In genomic region chr1:217270121-217270520, GRCh38 we compare ENCODE assay signal across 24 cellular contexts.
"Had no signal": no experiment of that assay in that cellular context is flagged by ENCODE, and none has a peak within 500 bp of the region (broad histone marks: within the 10 kb centered on the region; RNA-seq: fewer than 3 reads in every experiment).

No MANE protein-coding gene starts in this region.

- H3K79me2 ChIP-seq: hepatocyte had no signal

- H3K27ac ChIP-seq: esophagus squamous epithelium, foreskin keratinocyte, heart left ventricle, hepatocyte, neural progenitor cell, prostate gland, right atrium auricular region, skin epidermis, spleen, testis, tibial artery had no signal

- H3K9ac ChIP-seq: neural progenitor cell had no signal

- H3K4me2 ChIP-seq: hepatocyte, neural progenitor cell had no signal

- H3K9me3 ChIP-seq: esophagus squamous epithelium, gastroesophageal sphincter, heart left ventricle, prostate gland, right atrium auricular region, sigmoid colon, spleen, testis, tibial artery had no signal

- H3K4me1 ChIP-seq: esophagus squamous epithelium, heart left ventricle, neural progenitor cell, prostate gland, right atrium auricular region, sigmoid colon, spleen, testis had no signal

- H2AFZ ChIP-seq: hepatocyte, neural progenitor cell had no signal

- DNase-seq: cortex of kidney; effector memory CD8-positive, alpha-beta T cell; erythroblast; esophagus squamous epithelium; foreskin keratinocyte; heart left ventricle; kidney; naive thymus-derived CD4-positive, alpha-beta T cell; sigmoid colon; spleen; stimulated activated CD4-positive, alpha-beta T cell treated with anti-CD3 and anti-CD28 coated beads, Interleukin-4, amount 100 ng/mL, for 4 hours; stimulated activated naive CD8-positive, alpha-beta T cell treated with anti-CD3 and anti-CD28 coated beads, Interleukin-15, Interleukin-2, amounts not matched to agents 100 U/mL and 50 U/mL, for 24 hours; substantia nigra; testis; tibial artery had no signal

- H3K36me3 ChIP-seq: esophagus squamous epithelium, gastroesophageal sphincter, heart left ventricle, neural progenitor cell, prostate gland, right atrium auricular region, sigmoid colon, spleen, tibial artery had no signal

- ATAC-seq: effector memory CD8-positive, alpha-beta T cell; foreskin keratinocyte; gastroesophageal sphincter; heart left ventricle; left lobe of liver; naive thymus-derived CD4-positive, alpha-beta T cell; stimulated activated memory B cell treated with anti-CD40 and anti-IgM and Interleukin-4, amounts not matched to agents 10 μg/mL and 1 μg/mL and 100 μg/mL, for 72 hours; stimulated activated naive CD8-positive, alpha-beta T cell treated with anti-CD3 and anti-CD28 coated beads, Interleukin-15, Interleukin-2, amounts not matched to agents 100 U/mL and 50 U/mL, for 24 hours had no signal

- H3K4me3 ChIP-seq: esophagus squamous epithelium, gastroesophageal sphincter, heart left ventricle, hepatocyte, lung, neural progenitor cell, prostate gland, right atrium auricular region, sigmoid colon, skin epidermis, spleen, testis, tibial artery had no signal

- H3K27me3 ChIP-seq: esophagus squamous epithelium, foreskin keratinocyte, gastroesophageal sphincter, heart left ventricle, hepatocyte, neural progenitor cell, right atrium auricular region, sigmoid colon, spleen, testis, tibial artery had no signal
